In genomic region chr2:204030337-204030736, GRCh38 we compare ENCODE assay signal across 25 cellular contexts.
"Had no signal": no experiment of that assay in that cellular context is flagged by ENCODE, and none has a peak within 500 bp of the region (broad histone marks: within the 10 kb centered on the region; RNA-seq: fewer than 3 reads in every experiment).

No MANE protein-coding gene starts in this region.

- H3K36me3 ChIP-seq: esophagus muscularis mucosa, gastroesophageal sphincter, heart left ventricle, ovary, right lobe of liver, stomach, tibial artery had no signal

- H3K9me3 ChIP-seq: esophagus muscularis mucosa, gastroesophageal sphincter, heart left ventricle, mucosa of descending colon, ovary, psoas muscle, right lobe of liver, stomach, testis, tibial artery had no signal

- DNase-seq: central memory CD4-positive, alpha-beta T cell; dorsolateral prefrontal cortex; effector CD8-positive, alpha-beta T cell; foreskin keratinocyte; hippocampal formation; left cardiac atrium; mucosa of descending colon; naive thymus-derived CD8-positive, alpha-beta T cell; occipital lobe; ovary; posterior cingulate gyrus; psoas muscle; right lobe of liver; stimulated activated CD4-positive, alpha-beta T cell treated with anti-CD3 and anti-CD28 coated beads, Interleukin-2, amount 100 ng/mL, for 24 hours; stimulated activated CD4-positive, alpha-beta T cell treated with anti-CD3 and anti-CD28 coated beads, Interleukin-4, amount 100 ng/mL, for 24 hours; stimulated activated naive CD4-positive, alpha-beta T cell treated with Interleukin-2 at 50 U/mL for 16 hours; stomach; substantia nigra; testis; tibial artery had no signal

- ATAC-seq: foreskin keratinocyte; gastroesophageal sphincter; heart left ventricle; mucosa of descending colon; naive thymus-derived CD8-positive, alpha-beta T cell; psoas muscle; right lobe of liver; stimulated activated effector memory CD8-positive, alpha-beta T cell treated with anti-CD3 and anti-CD28 coated beads, Interleukin-12 subunit alpha, Interleukin-12 subunit beta, amount 100 ng/mL, for 72 hours had no signal

- H3K4me3 ChIP-seq: dorsolateral prefrontal cortex, esophagus muscularis mucosa, gastroesophageal sphincter, heart left ventricle, lung, mucosa of descending colon, ovary, psoas muscle, right lobe of liver, stomach, testis, tibial artery had no signal

- H3K4me1 ChIP-seq: psoas muscle, right lobe of liver, testis had no signal

- H3K27me3 ChIP-seq: esophagus muscularis mucosa, foreskin keratinocyte, gastroesophageal sphincter, heart left ventricle, ovary, right lobe of liver, stomach, testis, tibial artery had no signal

- H3K27ac ChIP-seq: dorsolateral prefrontal cortex, esophagus muscularis mucosa, foreskin keratinocyte, heart left ventricle, ovary, psoas muscle, right lobe of liver, stomach, testis, tibial artery had no signal
